ENCODE assay signal across 1 cellular context in genomic region chr3:10737785-10738184, GRCh38.
TF ChIP-seq lines count a peak whose summit lies in the region.

No MANE protein-coding gene starts in this region.

TF ChIP-seq in HepG2, 621 proteins besides CTCF, POLR2A, EP300 and RAD21 (continued from another document):
- no peak for TF ChIP-seq ATF4 (CRISPR knock-in tag; IDR thresholded peaks at IDR 0.05)
- TF ChIP-seq ZNF589 (CRISPR knock-in tag; conservative IDR thresholded peaks at IDR 0.05): no peak
- TF ChIP-seq NCOA5 (CRISPR knock-in tag; IDR thresholded peaks at IDR 0.05): no peak
TF ChIP-seq in HepG2: peak in this region for 3.
